ENCODE assay signal across 8 cellular contexts in the genomic region with DNA sequence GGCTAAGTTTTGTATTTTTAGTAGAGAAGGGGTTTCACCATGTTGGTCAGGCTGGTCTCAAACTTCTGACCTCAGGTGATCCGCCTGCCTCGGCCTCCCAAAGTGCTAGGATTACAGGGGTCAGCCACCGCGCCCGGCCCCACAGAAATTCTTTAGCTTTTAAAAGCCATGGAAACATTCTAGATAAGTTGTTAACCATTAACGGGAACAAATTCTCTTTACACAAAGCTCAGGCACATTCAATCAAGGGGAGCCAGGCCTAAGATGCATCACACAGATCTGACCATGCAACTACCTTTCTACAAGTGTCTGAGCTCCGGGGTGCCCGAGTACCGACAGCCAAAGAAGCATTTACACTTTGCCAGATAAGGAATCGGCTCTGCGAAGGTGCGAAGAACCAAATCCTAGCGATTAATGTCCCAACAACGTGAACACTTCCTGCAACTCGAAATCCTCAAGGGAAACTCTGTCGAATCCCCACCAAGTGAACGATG. TPM values are rescaled to one million over a fixed set of nuclear protein-coding genes. Genes with fewer than 3 reads are reported as not detected.
A peak's percentile ranks its signal among the peaks of the same experiment; 100 is the strongest.
DNase-seq lines count a peak whose midpoint lies in the region; ATAC-seq and TF ChIP-seq lines count a peak whose summit lies in the region.

No MANE protein-coding gene starts in this region.

- H3K4me3 ChIP-seq in MG63 (peak overlapping the region; percentile 78), endodermal cell (ENCODE audit: low read length) (peak overlapping the region; percentile 91), neuron (ENCODE audit: low read length) (peak overlapping the region; percentile 99)

- H3K4me1 ChIP-seq in endodermal cell (ENCODE audit: control insufficient read depth, insufficient read depth, low read length) (no peaks in the 10 kb centered on the region), neuron (ENCODE audit: insufficient read depth, low read length) (peaks cover 20% of the 10 kb centered on the region)

- H3K36me3 ChIP-seq in MG63, result peaks cover 30% of the 10 kb centered on the region
- H3K36me3 ChIP-seq in endodermal cell (ENCODE audit: control insufficient read depth, insufficient read depth, low read length), result peaks cover 68% of the 10 kb centered on the region
- peaks cover 48% of the 10 kb centered on the region for H3K36me3 ChIP-seq in neuron (ENCODE audit: insufficient read depth, low read length)

- H3K9ac ChIP-seq in endodermal cell (ENCODE audit: extremely low read depth, low read length, poor library complexity, severe bottlenecking), result peak overlapping the region; percentile 90

- H3K36me3 Mint-ChIP-seq in CD14-positive monocyte (peaks cover 60 to 61% of the 10 kb centered on the region in 2 donors), endodermal cell (ENCODE audit: low read depth) (peaks cover 64% of the 10 kb centered on the region)

- 17 to 19% methylated on average over 14 to 17 of the region's 17 CpGs for WGBS in endodermal cell (ENCODE audit: insufficient coverage in 1 of 2, insufficient read length in 1 of 2), 2 experiments

- peaks cover 0 to 6% (median 0%) of the 10 kb centered on the region in 3 donors for H3K27me3 Mint-ChIP-seq in CD14-positive monocyte (ENCODE audit: low read depth in 3 of 3)
- no peaks in the 10 kb centered on the region for H3K27me3 Mint-ChIP-seq in endodermal cell (ENCODE audit: insufficient read depth)

- no peak overlapping the region for H3K27ac ChIP-seq in endodermal cell (ENCODE audit: low read depth, low read length)

- no peak overlapping the region for H2AFZ ChIP-seq in neuron (ENCODE audit: low read depth, low read length)

- H3K9me3 ChIP-seq in MG63 (no peaks in the 10 kb centered on the region), endodermal cell (ENCODE audit: control insufficient read depth, low read length) (no peaks in the 10 kb centered on the region), neuron (ENCODE audit: low read length) (no peaks in the 10 kb centered on the region)

- intact Hi-C loops in CD14-positive monocyte (cut with micrococcal nuclease), result no loop called here
- intact Hi-C loops in sciatic nerve (cut with DNase I), result no loop called here

- H3K4me1 Mint-ChIP-seq in CD14-positive monocyte, result peaks cover 37% of the 10 kb centered on the region
- H3K4me1 Mint-ChIP-seq in endodermal cell, result peaks cover 29% of the 10 kb centered on the region

- peak overlapping the region; percentile 4 to 91 (median 86) for H3K27ac Mint-ChIP-seq in CD14-positive monocyte
- H3K27ac Mint-ChIP-seq in endodermal cell, result peak overlapping the region; percentile 94

- no peaks in the 10 kb centered on the region for H3K9me3 Mint-ChIP-seq in CD14-positive monocyte
- no peaks in the 10 kb centered on the region for H3K9me3 Mint-ChIP-seq in endodermal cell

- H3K27me3 ChIP-seq in MG63 (no peaks in the 10 kb centered on the region), endodermal cell (ENCODE audit: control insufficient read depth, insufficient read depth, low read length, poor library complexity, severe bottlenecking) (no peaks in the 10 kb centered on the region), neuron (ENCODE audit: insufficient read depth, low read length) (no peaks in the 10 kb centered on the region)

- TF ChIP-seq CTCF in CD14-positive monocyte (IDR thresholded peaks at IDR 0.05), result no peak
- no peak for TF ChIP-seq CTCF in endodermal cell (conservative IDR thresholded peaks at IDR 0.05)

- ATAC-seq in GM18909 (IDR thresholded peaks at IDR 0.05; ENCODE audit: poor library complexity, unreplicated experiment) (no peak), sciatic nerve (no peak)

- DNase-seq in CD14-positive monocyte (ENCODE audit: low spot score), result no peak
- DNase-seq in MG63, result no peak
- DNase-seq in endodermal cell, result peak; percentile 78
- no peak for DNase-seq in NCI-H1930 (lab: John Stamatoyannopoulos, UW)
- no peak for DNase-seq in sciatic nerve (ENCODE audit: low spot score)
- DNase-seq in activated gamma-delta T cell (lab: John Stamatoyannopoulos, UW), result no peak

- H3K4me3 Mint-ChIP-seq in CD14-positive monocyte, result peak overlapping the region; percentile 88 to 94
- H3K4me3 Mint-ChIP-seq in endodermal cell, result peak overlapping the region; percentile 78

RNA-seq across cellular contexts. Expression of gene EMC8, which starts 1.0 kb away (rescaled TPM):
- 10 to 100 TPM; 28.2 to 30.0 TPM for polyA plus RNA-seq in CD14-positive monocyte
- 37.7 and 46.4 TPM in 2 replicates for total RNA-seq in MG63 (2014; rRNA removed; shearing (Covaris generic); ENCODE audit: low replicate concordance)
- total RNA-seq in endodermal cell (10 to 100 TPM; 60.1 to 67.6 TPM), sciatic nerve (29.2 TPM)
- polyA plus RNA-seq in endodermal cell (2013, experiment 1 of 2), result 39.9 TPM
- polyA plus RNA-seq in endodermal cell (2013, experiment 2 of 2), result 37.1 TPM

RNA-seq across cellular contexts. Expression of gene COX4I1, which starts 1.2 kb away (rescaled TPM):
- 1,000 to 10,000 TPM; 1,132 to 1,312 TPM for polyA plus RNA-seq in CD14-positive monocyte
- 673 and 682 TPM in 2 replicates for total RNA-seq in MG63 (2014; rRNA removed; shearing (Covaris generic); ENCODE audit: low replicate concordance)
- 100 to 1,000 TPM; 436 to 471 TPM for total RNA-seq in endodermal cell
- 553 TPM for polyA plus RNA-seq in endodermal cell (2013, experiment 1 of 2)
- 508 TPM for polyA plus RNA-seq in endodermal cell (2013, experiment 2 of 2)
- total RNA-seq in sciatic nerve, result 277 TPM

RNA-seq across cellular contexts. Expression of gene C16orf74, which starts 47.4 kb away (rescaled TPM):
- polyA plus RNA-seq in CD14-positive monocyte, result 10 to 100 TPM; 24.1 to 26.6 TPM
- total RNA-seq in MG63 (2014; rRNA removed; shearing (Covaris generic); ENCODE audit: low replicate concordance), result 4.6 and 8.7 TPM in 2 replicates
- 1 to 10 TPM; 3.6 to 7.4 TPM for total RNA-seq in endodermal cell
- 1.7 TPM for polyA plus RNA-seq in endodermal cell (2013, experiment 1 of 2)
- 2.0 TPM for polyA plus RNA-seq in endodermal cell (2013, experiment 2 of 2)
- total RNA-seq in sciatic nerve, result 1.8 TPM
